Comparison of ENCODE assay signal across 1 cellular context in the genomic region with DNA sequence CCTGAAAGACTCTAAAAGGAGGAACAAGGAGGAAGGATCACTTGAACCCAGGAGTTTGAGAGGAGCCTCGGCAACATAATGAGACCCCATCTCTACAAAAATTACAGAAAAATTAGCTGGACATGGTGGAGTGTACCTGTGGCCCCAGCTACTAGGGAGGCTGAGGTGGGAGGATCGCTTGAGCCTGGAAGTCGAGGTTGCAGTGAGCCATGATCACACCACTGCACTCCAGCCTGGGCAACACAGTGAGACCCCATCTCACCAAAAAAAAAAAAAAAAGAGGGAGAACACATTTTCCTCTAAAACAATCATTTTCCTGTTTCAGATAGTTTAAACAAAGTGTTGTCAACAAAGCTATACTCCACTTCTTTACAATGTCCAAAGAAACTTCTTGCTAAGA.
TF ChIP-seq lines count a peak whose summit lies in the region.

No MANE protein-coding gene starts in this region.

TF ChIP-seq in endothelial cell of umbilical vein, 7 proteins besides CTCF, POLR2A, EP300 and RAD21:
- no peak for TF ChIP-seq EZH2 (IDR thresholded peaks at IDR 0.05; ENCODE audit: borderline replicate concordance, low read depth, low read length, severe bottlenecking)
- no peak for TF ChIP-seq POLR2AphosphoS5 (IDR thresholded peaks at IDR 0.05; ENCODE audit: insufficient read depth, low read depth, low read length)
- TF ChIP-seq FOS (IDR thresholded peaks at IDR 0.05; ENCODE audit: borderline replicate concordance, insufficient read depth, low read length), result no peak
- no peak for TF ChIP-seq GATA2 (IDR thresholded peaks at IDR 0.05; ENCODE audit: insufficient read depth, insufficient read length, low read depth, low read length)
- TF ChIP-seq MAX (IDR thresholded peaks at IDR 0.05; ENCODE audit: insufficient read depth, insufficient read length), result no peak
- TF ChIP-seq JUN (IDR thresholded peaks at IDR 0.05; ENCODE audit: borderline replicate concordance, insufficient read depth, insufficient read length, low read depth), result no peak
- TF ChIP-seq MYC (IDR thresholded peaks at IDR 0.05; ENCODE audit: low read depth, low read length), result no peak
